ENCODE assay signal across 24 cellular contexts in the genomic region with DNA sequence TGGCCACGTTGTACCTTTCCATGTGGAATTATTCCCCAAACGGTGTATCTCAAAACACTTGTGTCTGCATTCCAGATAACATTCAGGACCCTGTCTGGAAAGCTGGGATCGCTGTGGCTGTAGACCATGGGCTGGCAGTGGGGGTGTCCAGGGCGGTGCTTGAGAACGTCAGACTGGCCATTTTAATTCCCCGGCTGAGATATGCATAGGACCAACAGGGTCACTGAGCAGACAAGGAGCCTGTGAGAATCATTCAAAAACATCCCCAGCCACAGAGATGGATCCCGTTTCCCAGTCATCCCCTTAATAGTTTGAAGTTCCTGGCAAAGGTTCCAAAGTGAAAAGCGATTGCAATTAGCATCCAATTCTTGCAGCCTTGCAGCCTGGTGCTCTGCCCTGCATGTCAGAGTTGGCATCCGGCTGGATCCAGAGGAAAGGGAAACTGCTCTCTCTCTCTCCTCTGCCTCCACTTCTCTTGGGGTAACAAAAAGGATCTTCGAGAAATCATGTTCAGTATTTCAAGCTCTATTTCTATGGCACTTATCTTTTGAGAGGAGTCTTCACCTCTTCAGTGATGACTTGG. TPM values are rescaled to one million over a fixed set of nuclear protein-coding genes. Genes with fewer than 3 reads are reported as not detected.
DNase-seq lines count a peak whose midpoint lies in the region; ATAC-seq and TF ChIP-seq lines count a peak whose summit lies in the region.
"Had no signal": no experiment of that assay in that cellular context is flagged by ENCODE, and none has a peak within 500 bp of the region (broad histone marks: within the 10 kb centered on the region; RNA-seq: fewer than 3 reads in every experiment).

No MANE protein-coding gene starts in this region.

- no peak for TF ChIP-seq CTCF in WI38 (IDR thresholded peaks at IDR 0.05; ENCODE audit: low read depth, low read length)
- TF ChIP-seq CTCF in dorsolateral prefrontal cortex (IDR thresholded peaks at IDR 0.05 in 54 of 56, conservative IDR thresholded peaks at IDR 0.05 in 2 of 56; ENCODE audit: low read depth in 1 of 56, partially characterized antibody in 56 of 56), result no peak
- TF ChIP-seq CTCF in omental fat pad (IDR thresholded peaks at IDR 0.05), result no peak

- no peak for ATAC-seq in omental fat pad (ENCODE audit: low FRiP score)
- ATAC-seq: left colon; stimulated activated memory B cell treated with anti-CD40 and anti-IgM and Interleukin-4, amounts not matched to agents 10 μg/mL and 1 μg/mL and 100 μg/mL, for 72 hours had no signal

- peak overlapping the region in 58 of 59 donors; percentile 35 to 95 (median 82) for H3K27ac ChIP-seq in dorsolateral prefrontal cortex
- H3K27ac ChIP-seq: ascending aorta, BLaER1, PC-9, spleen, thoracic aorta had no signal

- DNase-seq in Ammon's horn (ENCODE audit: low spot score) (peak; percentile 36), dorsolateral prefrontal cortex (peak in 2 of 10 donors; percentile 40 to 49), midbrain (lab: John Stamatoyannopoulos, UW) (peak; percentile 60), SHP77 (lab: John Stamatoyannopoulos, UW) (no peak), RPMI8226 (no peak), omental fat pad (ENCODE audit: low spot score) (no peak), kidney tubule cell (ENCODE audit: low spot score) (no peak)
- DNase-seq: activated CD4-positive, alpha-beta memory T cell treated with anti-CD3 and anti-CD28 coated beads for 36 hours; activated CD8-positive, alpha-beta memory T cell treated with anti-CD3 and anti-CD28 coated beads, Interleukin-2, amount 50 U/mL, for 48 hours; DMS79; endodermal cell; left colon; NCI-H2081 treated with DMSO at 0.1 percent for 48 hours; NCI-H446 treated with DMSO at 0.1 percent for 48 hours; PC-9; SHP77 treated with DMSO at 0.1 percent for 48 hours; spleen; stimulated activated CD4-positive, alpha-beta T cell treated with anti-CD3 and anti-CD28 coated beads, Interleukin-4, amount 100 ng/mL, for 1 hour; SW 1271 had no signal

- H3K4me3 ChIP-seq in WI38 (ENCODE audit: low read depth, low read length) (peak overlapping the region; percentile 19; the same call in 1 of the 2 replicates), dorsolateral prefrontal cortex (peak overlapping the region in 52 of 59 donors; percentile 1 to 57 (median 34))
- H3K4me3 ChIP-seq: ascending aorta, BLaER1, PC-9, spleen, thoracic aorta had no signal

- no peaks in the 10 kb centered on the region for H3K27me3 ChIP-seq in dorsolateral prefrontal cortex
- H3K27me3 ChIP-seq: ascending aorta, BLaER1, spleen had no signal

- intact Hi-C loops in dorsolateral prefrontal cortex (cut with DNase I), result no loop called here

RNA-seq across cellular contexts. Expression of a gene that starts 41.6 kb away (rescaled TPM):
- total RNA-seq in dorsolateral prefrontal cortex, result 10 to 100 TPM; 12.3 to 33.2 (median 21.1) TPM
- total RNA-seq in omental fat pad, result 10 to 100 TPM in 2 of 4 donors, 1 to 10 TPM in 2; 9.2 to 14.2 (median 11.3) TPM

Comparison
In these comparisons a context has a peak if more than half of its experiments do, and no peak if none do; other contexts are left out.
1. DNase-seq: peak in Ammon's horn (single experiment) and midbrain (single experiment); none in SHP77 (0 of 2), RPMI8226 (single experiment), omental fat pad (single experiment) and kidney tubule cell (single experiment).